ENCODE assay signal across 15 cellular contexts in the genomic region with DNA sequence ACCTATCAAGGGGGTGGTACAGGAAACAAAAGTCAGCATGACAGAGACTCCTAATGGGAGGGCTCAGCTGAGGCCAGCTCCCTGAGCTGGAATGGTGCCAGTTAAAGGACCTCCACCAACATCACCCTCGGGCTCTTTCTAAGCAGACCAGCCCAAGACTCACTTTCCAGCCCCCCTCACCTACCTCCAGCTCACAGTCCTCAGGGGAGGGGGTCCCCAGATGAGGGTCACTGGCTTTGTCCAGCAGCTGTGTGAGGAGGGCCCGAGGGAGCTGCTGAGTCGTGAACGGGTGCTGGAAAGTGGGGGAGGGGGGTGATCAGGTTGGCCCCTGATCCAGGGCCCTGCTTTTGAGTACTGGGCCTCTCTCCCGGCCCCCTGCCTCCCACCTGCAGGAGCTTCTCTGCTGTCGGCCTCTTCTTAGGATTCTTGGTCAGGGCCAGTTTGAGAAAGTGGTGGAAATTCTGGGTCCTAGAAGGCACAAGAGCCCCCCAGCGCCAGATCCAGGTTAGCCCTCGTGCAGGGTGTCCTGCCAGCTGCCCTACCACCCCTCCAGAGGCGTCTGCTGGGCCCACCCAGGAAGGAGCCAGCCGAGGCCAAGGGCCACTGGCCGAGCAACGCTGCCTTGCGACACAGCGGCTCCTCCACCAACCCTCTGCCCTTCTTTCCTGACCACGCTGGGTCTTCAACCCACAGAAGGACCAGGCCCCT. TPM values are rescaled to one million over a fixed set of nuclear protein-coding genes. Genes with fewer than 3 reads are reported as not detected.
DNase-seq lines count a peak whose midpoint lies in the region; ATAC-seq lines count a peak whose summit lies in the region.
"Had no signal": no experiment of that assay in that cellular context is flagged by ENCODE, and none has a peak within 500 bp of the region (broad histone marks: within the 10 kb centered on the region; RNA-seq: fewer than 3 reads in every experiment).

No MANE protein-coding gene starts in this region.

- intact Hi-C loops in dendritic cell treated with granulocyte-macrophage colony-stimulating factor and Interleukin-4, amounts not matched to agents 40 ng/mL and 50 ng/mL, for 4 days (cut with micrococcal nuclease): no loop called here

- no peaks in the 10 kb centered on the region for H3K27me3 Mint-ChIP-seq in activated naive CD4-positive, alpha-beta T cell treated with anti-CD3 and anti-CD28 coated beads, Interleukin-2, amount 10 ng/mL, durations not matched to agents 7 days and 5 days
- H3K27me3 Mint-ChIP-seq in dendritic cell treated with granulocyte-macrophage colony-stimulating factor and Interleukin-4, amounts not matched to agents 40 ng/mL and 50 ng/mL, for 4 days: no peaks in the 10 kb centered on the region

- H3K27ac Mint-ChIP-seq in activated naive CD4-positive, alpha-beta T cell treated with anti-CD3 and anti-CD28 coated beads, Interleukin-2, amount 10 ng/mL, durations not matched to agents 7 days and 5 days: no peak overlapping the region
- no peak overlapping the region for H3K27ac Mint-ChIP-seq in activated naive CD4-positive, alpha-beta T cell treated with anti-CD3 and anti-CD28 coated beads, Interleukin-2, amount 50 U/mL, for 72 hours
- peak overlapping the region; percentile 70 for H3K27ac Mint-ChIP-seq in dendritic cell treated with granulocyte-macrophage colony-stimulating factor and Interleukin-4, amounts not matched to agents 40 ng/mL and 50 ng/mL, for 4 days
- H3K27ac Mint-ChIP-seq in stimulated activated effector memory CD8-positive, alpha-beta T cell treated with anti-CD3 and anti-CD28 coated beads, Interleukin-12 subunit alpha, Interleukin-12 subunit beta, amount 100 ng/mL, for 72 hours: peak overlapping the region; percentile 35

- peak overlapping the region; percentile 82 for H3K4me3 Mint-ChIP-seq in activated naive CD4-positive, alpha-beta T cell treated with anti-CD3 and anti-CD28 coated beads, Interleukin-2, amount 10 ng/mL, durations not matched to agents 7 days and 5 days
- H3K4me3 Mint-ChIP-seq in dendritic cell treated with granulocyte-macrophage colony-stimulating factor and Interleukin-4, amounts not matched to agents 40 ng/mL and 50 ng/mL, for 4 days: no peak overlapping the region
- H3K4me3 Mint-ChIP-seq in stimulated activated effector memory CD8-positive, alpha-beta T cell treated with anti-CD3 and anti-CD28 coated beads, Interleukin-12 subunit alpha, Interleukin-12 subunit beta, amount 100 ng/mL, for 72 hours: no peak overlapping the region

- DNase-seq in activated naive CD4-positive, alpha-beta T cell treated with anti-CD3 and anti-CD28 coated beads, Interleukin-2, amount 10 ng/mL, durations not matched to agents 7 days and 5 days: no peak
- DNase-seq in activated naive CD4-positive, alpha-beta T cell treated with anti-CD3 and anti-CD28 coated beads, Interleukin-2, amount 50 U/mL, for 72 hours (ENCODE audit: low spot score in 2 of 2): no peak
- DNase-seq in NCI-H1092 (lab: John Stamatoyannopoulos, UW) (peak; percentile 62), nucleus accumbens (lab: John Stamatoyannopoulos, UW) (no peak), NCI-H2029 (lab: John Stamatoyannopoulos, UW) (no peak), T-helper 9 cell (no peak)
- DNase-seq in stimulated activated effector memory CD8-positive, alpha-beta T cell treated with anti-CD3 and anti-CD28 coated beads, Interleukin-12 subunit alpha, Interleukin-12 subunit beta, amount 100 ng/mL, for 72 hours (ENCODE audit: low spot score in 2 of 2): peak in 1 of 2 donors; percentile 48
- DNase-seq: activated CD8-positive, alpha-beta memory T cell treated with anti-CD3 and anti-CD28 coated beads, Interleukin-2, amount 50 U/mL, for 4 hours; effector memory CD4-positive, alpha-beta T cell; glutamatergic neuron; left colon; NCI-H1930; PC-3 had no signal

- CTCF ChIA-PET in activated naive CD4-positive, alpha-beta T cell treated with anti-CD3 and anti-CD28 coated beads, Interleukin-2, amount 10 ng/mL, durations not matched to agents 7 days and 5 days (lab: Charles Lee): no interaction called here

- ATAC-seq in activated naive CD4-positive, alpha-beta T cell treated with anti-CD3 and anti-CD28 coated beads, Interleukin-2, amount 50 U/mL, for 72 hours: no peak
- no peak for ATAC-seq in stimulated activated effector memory CD8-positive, alpha-beta T cell treated with anti-CD3 and anti-CD28 coated beads, Interleukin-12 subunit alpha, Interleukin-12 subunit beta, amount 100 ng/mL, for 72 hours
- ATAC-seq: left colon, PC-3 had no signal

- no peaks in the 10 kb centered on the region for H3K9me3 Mint-ChIP-seq in activated naive CD4-positive, alpha-beta T cell treated with anti-CD3 and anti-CD28 coated beads, Interleukin-2, amount 10 ng/mL, durations not matched to agents 7 days and 5 days
- H3K9me3 Mint-ChIP-seq in activated naive CD4-positive, alpha-beta T cell treated with anti-CD3 and anti-CD28 coated beads, Interleukin-2, amount 50 U/mL, for 72 hours: no peaks in the 10 kb centered on the region
- H3K9me3 Mint-ChIP-seq in dendritic cell treated with granulocyte-macrophage colony-stimulating factor and Interleukin-4, amounts not matched to agents 40 ng/mL and 50 ng/mL, for 4 days: no peaks in the 10 kb centered on the region
- no peaks in the 10 kb centered on the region for H3K9me3 Mint-ChIP-seq in stimulated activated effector memory CD8-positive, alpha-beta T cell treated with anti-CD3 and anti-CD28 coated beads, Interleukin-12 subunit alpha, Interleukin-12 subunit beta, amount 100 ng/mL, for 72 hours

- H3K4me1 Mint-ChIP-seq in activated naive CD4-positive, alpha-beta T cell treated with anti-CD3 and anti-CD28 coated beads, Interleukin-2, amount 10 ng/mL, durations not matched to agents 7 days and 5 days: peaks cover 47% of the 10 kb centered on the region
- peaks cover 40% of the 10 kb centered on the region for H3K4me1 Mint-ChIP-seq in dendritic cell treated with granulocyte-macrophage colony-stimulating factor and Interleukin-4, amounts not matched to agents 40 ng/mL and 50 ng/mL, for 4 days (ENCODE audit: low read depth)
- peaks cover 23% of the 10 kb centered on the region for H3K4me1 Mint-ChIP-seq in stimulated activated effector memory CD8-positive, alpha-beta T cell treated with anti-CD3 and anti-CD28 coated beads, Interleukin-12 subunit alpha, Interleukin-12 subunit beta, amount 100 ng/mL, for 72 hours

- peaks cover 29% of the 10 kb centered on the region for H3K36me3 Mint-ChIP-seq in activated naive CD4-positive, alpha-beta T cell treated with anti-CD3 and anti-CD28 coated beads, Interleukin-2, amount 10 ng/mL, durations not matched to agents 7 days and 5 days
- peaks cover 0 to 10% of the 10 kb centered on the region in 2 donors for H3K36me3 Mint-ChIP-seq in activated naive CD4-positive, alpha-beta T cell treated with anti-CD3 and anti-CD28 coated beads, Interleukin-2, amount 50 U/mL, for 72 hours
- peaks cover 46% of the 10 kb centered on the region for H3K36me3 Mint-ChIP-seq in dendritic cell treated with granulocyte-macrophage colony-stimulating factor and Interleukin-4, amounts not matched to agents 40 ng/mL and 50 ng/mL, for 4 days (ENCODE audit: low read depth)
- H3K36me3 Mint-ChIP-seq in stimulated activated effector memory CD8-positive, alpha-beta T cell treated with anti-CD3 and anti-CD28 coated beads, Interleukin-12 subunit alpha, Interleukin-12 subunit beta, amount 100 ng/mL, for 72 hours: peaks cover 44% of the 10 kb centered on the region

RNA-seq across cellular contexts. Expression of gene MAP4K2, which starts 2.9 kb away (rescaled TPM):
- 10 to 100 TPM; 67.7 to 83.2 TPM for total RNA-seq in activated naive CD4-positive, alpha-beta T cell treated with anti-CD3 and anti-CD28 coated beads, Interleukin-2, amount 50 U/mL, for 72 hours

RNA-seq across cellular contexts. Expression of gene MEN1, which starts 10.3 kb away (rescaled TPM):
- total RNA-seq in activated naive CD4-positive, alpha-beta T cell treated with anti-CD3 and anti-CD28 coated beads, Interleukin-2, amount 50 U/mL, for 72 hours: 10 to 100 TPM in 1 of 2 donors, 1 to 10 TPM in 1; 9.7 to 35.1 TPM

RNA-seq across cellular contexts. Expression of gene SF1, which starts 21.7 kb away (rescaled TPM):
- total RNA-seq in activated naive CD4-positive, alpha-beta T cell treated with anti-CD3 and anti-CD28 coated beads, Interleukin-2, amount 50 U/mL, for 72 hours: 100 to 1,000 TPM; 323 to 406 TPM

RNA-seq across cellular contexts. Expression of gene PYGM, which starts 40.3 kb away (rescaled TPM):
- total RNA-seq in activated naive CD4-positive, alpha-beta T cell treated with anti-CD3 and anti-CD28 coated beads, Interleukin-2, amount 50 U/mL, for 72 hours: 1 to 10 TPM in 1 of 2 donors, under 1 TPM in 1; 0.87 to 2.3 TPM

RNA-seq across cellular contexts. Expression of gene CDC42BPG, which starts 44.4 kb away (rescaled TPM):
- under 1 TPM; 0.61 to 0.76 TPM for total RNA-seq in activated naive CD4-positive, alpha-beta T cell treated with anti-CD3 and anti-CD28 coated beads, Interleukin-2, amount 50 U/mL, for 72 hours
- total RNA-seq: ascending aorta had no signal

Comparison
In these comparisons a context has a peak if more than half of its experiments do, and no peak if none do; other contexts are left out.
1. H3K27ac Mint-ChIP-seq: peak in dendritic cell treated with granulocyte-macrophage colony-stimulating factor and Interleukin-4, amounts not matched to agents 40 ng/mL and 50 ng/mL, for 4 days (single experiment) and stimulated activated effector memory CD8-positive, alpha-beta T cell treated with anti-CD3 and anti-CD28 coated beads, Interleukin-12 subunit alpha, Interleukin-12 subunit beta, amount 100 ng/mL, for 72 hours (single experiment); none in activated naive CD4-positive, alpha-beta T cell treated with anti-CD3 and anti-CD28 coated beads, Interleukin-2, amount 10 ng/mL, durations not matched to agents 7 days and 5 days (single experiment) and activated naive CD4-positive, alpha-beta T cell treated with anti-CD3 and anti-CD28 coated beads, Interleukin-2, amount 50 U/mL, for 72 hours (0 of 2).